ENCODE assay signal across 13 cellular contexts in the genomic region with DNA sequence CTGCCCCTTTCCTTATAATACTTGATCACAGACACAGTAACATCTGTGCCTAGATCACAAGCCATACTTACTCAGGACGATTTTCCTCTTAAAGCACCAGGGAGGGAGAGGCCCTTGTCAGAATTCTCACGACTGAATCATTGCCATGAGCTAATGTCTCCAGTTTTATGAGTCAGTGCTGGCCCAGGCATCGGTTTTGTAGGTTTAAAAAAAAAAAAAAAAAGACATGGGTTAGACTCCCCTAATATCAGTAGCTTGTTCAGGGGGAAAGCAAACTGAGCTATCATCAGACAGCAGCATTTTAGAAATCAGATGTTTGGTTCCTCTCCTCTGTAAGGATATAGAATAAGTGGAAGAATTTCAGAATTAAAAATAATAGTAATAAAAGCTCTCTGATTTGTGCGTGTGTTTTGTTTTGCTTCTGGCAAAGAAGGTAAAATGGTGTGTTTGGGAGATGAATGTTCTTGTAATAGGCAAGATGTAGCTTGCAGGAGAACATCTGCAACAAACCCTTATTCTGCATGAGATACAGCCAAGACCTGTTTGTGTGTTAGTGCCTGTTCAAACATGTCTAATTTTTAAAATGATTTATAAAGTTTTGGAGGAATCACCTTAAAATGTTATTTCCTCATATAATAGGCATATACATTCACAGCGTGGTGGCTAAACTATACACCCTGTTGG.
A peak's percentile ranks its signal among the peaks of the same experiment; 100 is the strongest.
DNase-seq lines count a peak whose midpoint lies in the region; ATAC-seq and TF ChIP-seq lines count a peak whose summit lies in the region.
"Had no signal": no experiment of that assay in that cellular context is flagged by ENCODE, and none has a peak within 500 bp of the region (broad histone marks: within the 10 kb centered on the region; RNA-seq: fewer than 3 reads in every experiment).

No MANE protein-coding gene starts in this region.

- DNase-seq in AG04450 (ENCODE audit: low read depth, low spot score) (peak; percentile 51), HS-27A (ENCODE audit: low read depth) (peak; percentile 59), astrocyte of the spinal cord (ENCODE audit: low read depth, low spot score) (peak; percentile 92), kidney glomerular epithelial cell (lab: John Stamatoyannopoulos, UW) (peak; percentile 88), GM10266 (ENCODE audit: extremely low spot score) (no peak), KG1 (lab: John Stamatoyannopoulos, UW) (no peak)
- DNase-seq in activated CD8-positive, alpha-beta memory T cell treated with anti-CD3 and anti-CD28 coated beads, Interleukin-2, amount 50 U/mL, for 48 hours = no peak
- DNase-seq: colonic mucosa, NCI-H446 treated with DMSO at 0.1 percent for 48 hours, T1000 had no signal

- TF ChIP-seq CTCF in AG04450 (IDR thresholded peaks at IDR 0.05; ENCODE audit: low read depth, low read length) = no peak
- no peak for TF ChIP-seq CTCF in astrocyte of the spinal cord (IDR thresholded peaks at IDR 0.05; ENCODE audit: low read depth, low read length)
- no peak for TF ChIP-seq CTCF in GM10266 (IDR thresholded peaks at IDR 0.05; ENCODE audit: control insufficient read depth, insufficient read depth, low read depth, missing control alignments)

- H3K9me3 ChIP-seq in AG04450 (ENCODE audit: control insufficient read depth, insufficient read depth, low read length) = no peaks in the 10 kb centered on the region
- H3K9me3 ChIP-seq: colonic mucosa had no signal

- CTCF ChIA-PET in AG04450 (lab: Charles Lee) = interaction anchor here (0.6 to 1.1 kb wide), 2 partner anchors 8 to 14 kb away, joined by 3 to 6 read pairs; no protein-coding TSS in a partner anchor

- POLR2A ChIA-PET in AG04450 (lab: Yijun Ruan, JAX) = interaction anchor here (0.6 kb wide), 1 partner anchor 143 kb away, joined by 3 read pairs; no protein-coding TSS in a partner anchor

- ATAC-seq in HG03280 (IDR thresholded peaks at IDR 0.05; ENCODE audit: unreplicated experiment) = no peak
- ATAC-seq: HCT116, sciatic nerve had no signal

- H3K27ac ChIP-seq in AG04450 (ENCODE audit: low read depth, low read length) = no peak overlapping the region
- H3K27ac ChIP-seq: colonic mucosa had no signal

- no peaks in the 10 kb centered on the region for H3K27me3 ChIP-seq in AG04450 (ENCODE audit: control insufficient read depth, insufficient read depth, low read length)
- H3K27me3 ChIP-seq: colonic mucosa had no signal

- H3K4me3 ChIP-seq in AG04450 (ENCODE audit: low read depth, low read length) (no peak overlapping the region), astrocyte of the spinal cord (ENCODE audit: low read depth, low read length) (no peak overlapping the region)
- H3K4me3 ChIP-seq: colonic mucosa had no signal

- in situ Hi-C loops in astrocyte of the spinal cord (cut with HindIII; ENCODE audit: low sequenced_read_pairs) = no loop called here

Comparison
In these comparisons a context has a peak if more than half of its experiments do, and no peak if none do; other contexts are left out.
1. DNase-seq: peak in AG04450 (single experiment), HS-27A (single experiment), astrocyte of the spinal cord (single experiment) and kidney glomerular epithelial cell (single experiment); none in GM10266 (single experiment), activated CD8-positive, alpha-beta memory T cell treated with anti-CD3 and anti-CD28 coated beads, Interleukin-2, amount 50 U/mL, for 48 hours (single experiment) and KG1 (single experiment).